In genomic region chr13:114259974-114260373, GRCh38 we compare ENCODE assay signal across 12 cellular contexts. TPM values are rescaled to one million over a fixed set of nuclear protein-coding genes. Genes with fewer than 3 reads are reported as not detected.
DNase-seq lines count a peak whose midpoint lies in the region; ATAC-seq and TF ChIP-seq lines count a peak whose summit lies in the region.
"Had no signal": no experiment of that assay in that cellular context is flagged by ENCODE, and none has a peak within 500 bp of the region (broad histone marks: within the 10 kb centered on the region; RNA-seq: fewer than 3 reads in every experiment).

No MANE protein-coding gene starts in this region.

- no peaks in the 10 kb centered on the region for H3K9me2 ChIP-seq in OCI-LY7 (ENCODE audit: insufficient read depth, low read length)
- no peaks in the 10 kb centered on the region for H3K9me2 ChIP-seq in GM23248 (ENCODE audit: insufficient read depth)

- H3K4me2 ChIP-seq in OCI-LY7 (ENCODE audit: low read length) (peak overlapping the region; percentile 65), GM23248 (ENCODE audit: unreplicated experiment) (no peak overlapping the region)

- no peaks in the 10 kb centered on the region for H3K27me3 Mint-ChIP-seq in natural killer cell treated with Interleukin-12 subunit alpha and Interleukin-12 subunit beta and Interleukin-15 and Interleukin-18, amount 100 ng/mL, for 72 hours
- H3K27me3 Mint-ChIP-seq: activated naive CD8-positive, alpha-beta T cell had no signal

- no peak for DNase-seq in Right ventricle myocardium superior
- no peak for DNase-seq in right atrium auricular region (ENCODE audit: low spot score)
- DNase-seq in NCI-H1092 treated with DMSO at 0.1 percent for 48 hours (lab: John Stamatoyannopoulos, UW), result peak; percentile 93
- peak; percentile 61 for DNase-seq in OCI-LY7 (ENCODE audit: low spot score)
- DNase-seq in GM23248, result no peak
- no peak for DNase-seq in WERI-Rb-1
- DNase-seq in lower leg skin (ENCODE audit: low spot score in 2 of 2), result no peak
- no peak for DNase-seq in natural killer cell treated with Interleukin-12 subunit alpha and Interleukin-12 subunit beta and Interleukin-15 and Interleukin-18, amount 100 ng/mL, for 72 hours (ENCODE audit: low spot score)
- DNase-seq: activated CD4-positive, CD25-positive, alpha-beta regulatory T cell; stimulated activated CD4-positive, alpha-beta T cell treated with anti-CD3 and anti-CD28 coated beads, Interleukin-4, amount 100 ng/mL, for 4 hours had no signal

- CTCF ChIA-PET in OCI-LY7 (lab: Charles Lee; ENCODE audit: unreplicated experiment), result no interaction called here

- H3K4me1 Mint-ChIP-seq in natural killer cell treated with Interleukin-12 subunit alpha and Interleukin-12 subunit beta and Interleukin-15 and Interleukin-18, amount 100 ng/mL, for 72 hours (ENCODE audit: low read depth in 2 of 2), result peaks cover 41 to 48% of the 10 kb centered on the region in 2 donors

- no peaks in the 10 kb centered on the region for H3K27me3 ChIP-seq in right atrium auricular region
- H3K27me3 ChIP-seq in GM23248 (replicated peaks; ENCODE audit: insufficient read depth), result no peaks in the 10 kb centered on the region
- H3K27me3 ChIP-seq in WERI-Rb-1 (ENCODE audit: insufficient read depth, low read depth, severe bottlenecking), result no peaks in the 10 kb centered on the region

- no peak for TF ChIP-seq CTCF in right atrium auricular region (IDR thresholded peaks at IDR 0.05)
- TF ChIP-seq CTCF in OCI-LY7 (conservative IDR thresholded peaks at IDR 0.05; ENCODE audit: low read length), result 0 out of 2 replicates have a peak, but pooled peaks have one; percentile 18
- TF ChIP-seq CTCF in WERI-Rb-1 (IDR thresholded peaks at IDR 0.05; ENCODE audit: low read depth, low read length), result no peak
- TF ChIP-seq CTCF in lower leg skin (IDR thresholded peaks at IDR 0.05), result no peak

- intact Hi-C loops in Right ventricle myocardium superior (cut with DNase I) (no loop called here), OCI-LY7 (cut with micrococcal nuclease; ENCODE audit: unreplicated experiment) (loop anchor here (2.0 kb wide), 1 partner anchor 21 kb away; the partner anchor contains the start of gene UPF3A), lower leg skin (cut with DNase I; ENCODE audit: low total_unique reads) (no loop called here)

- no peak overlapping the region for H3K9ac ChIP-seq in GM23248

- H3K79me2 ChIP-seq in OCI-LY7 (ENCODE audit: insufficient read depth, low read depth, low read length) (0 out of 2 replicates have a peak, but pooled peaks cover 7% of the 10 kb centered on the region), GM23248 (ENCODE audit: insufficient read depth) (0 out of 2 replicates have a peak, but pooled peaks cover 10% of the 10 kb centered on the region)

- H3K36me3 Mint-ChIP-seq in natural killer cell treated with Interleukin-12 subunit alpha and Interleukin-12 subunit beta and Interleukin-15 and Interleukin-18, amount 100 ng/mL, for 72 hours, result peaks cover 50% of the 10 kb centered on the region

- H3K9me3 ChIP-seq in right atrium auricular region (no peaks in the 10 kb centered on the region), OCI-LY7 (ENCODE audit: low read length) (no peaks in the 10 kb centered on the region), GM23248 (ENCODE audit: low read depth) (no peaks in the 10 kb centered on the region), WERI-Rb-1 (ENCODE audit: severe bottlenecking) (no peaks in the 10 kb centered on the region)

- in situ Hi-C loops in GM23248 (cut with MboI), result no loop called here

- H4K20me1 ChIP-seq in OCI-LY7 (ENCODE audit: insufficient read depth, low read length), result no peaks in the 10 kb centered on the region
- no peaks in the 10 kb centered on the region for H4K20me1 ChIP-seq in GM23248 (ENCODE audit: insufficient read depth)

- no peak overlapping the region for H3K4me3 Mint-ChIP-seq in natural killer cell treated with Interleukin-12 subunit alpha and Interleukin-12 subunit beta and Interleukin-15 and Interleukin-18, amount 100 ng/mL, for 72 hours
- H3K4me3 Mint-ChIP-seq: activated naive CD8-positive, alpha-beta T cell had no signal

- POLR2A ChIA-PET in OCI-LY7 (lab: Charles Lee), result interaction anchor here (0.7 to 2.0 kb wide), 2 partner anchors 19 to 24 kb away, joined by 3 to 6 read pairs; no protein-coding TSS in a partner anchor

- no peaks in the 10 kb centered on the region for H3K9me3 Mint-ChIP-seq in natural killer cell treated with Interleukin-12 subunit alpha and Interleukin-12 subunit beta and Interleukin-15 and Interleukin-18, amount 100 ng/mL, for 72 hours

- H2AFZ ChIP-seq in OCI-LY7 (ENCODE audit: low read length) (no peak overlapping the region), GM23248 (no peak overlapping the region)

- no peak for TF ChIP-seq POLR2A in lower leg skin (IDR thresholded peaks at IDR 0.05)

- H3K4me1 ChIP-seq in right atrium auricular region (peaks cover 0 to 17% of the 10 kb centered on the region in 2 donors), OCI-LY7 (ENCODE audit: insufficient read depth, low read length, poor library complexity, severe bottlenecking) (peaks cover 59% of the 10 kb centered on the region), GM23248 (ENCODE audit: insufficient read depth) (peaks cover 13% of the 10 kb centered on the region)

- H3K36me3 ChIP-seq in right atrium auricular region (peaks cover 71% of the 10 kb centered on the region), OCI-LY7 (ENCODE audit: insufficient read depth, low read length) (peaks cover 89% of the 10 kb centered on the region), GM23248 (ENCODE audit: low read depth) (peaks cover 81% of the 10 kb centered on the region), WERI-Rb-1 (peaks cover 87% of the 10 kb centered on the region)

- H3K27ac Mint-ChIP-seq in natural killer cell treated with Interleukin-12 subunit alpha and Interleukin-12 subunit beta and Interleukin-15 and Interleukin-18, amount 100 ng/mL, for 72 hours, result no peak overlapping the region
- H3K27ac Mint-ChIP-seq: activated naive CD8-positive, alpha-beta T cell had no signal

- peak overlapping the region in 1 of 2 donors; percentile 27 for H3K27ac ChIP-seq in right atrium auricular region
- peak overlapping the region; percentile 89 for H3K27ac ChIP-seq in OCI-LY7 (ENCODE audit: low read depth, low read length, poor library complexity, severe bottlenecking)
- H3K27ac ChIP-seq in GM23248, result no peak overlapping the region
- H3K27ac ChIP-seq in WERI-Rb-1, result no peak overlapping the region

- H3K4me3 ChIP-seq in right atrium auricular region (no peak overlapping the region), OCI-LY7 (ENCODE audit: low read depth, low read length, poor library complexity, severe bottlenecking) (peak overlapping the region; percentile 40), GM23248 (no peak overlapping the region), WERI-Rb-1 (ENCODE audit: low read depth, low read length) (no peak overlapping the region), lower leg skin (ENCODE audit: low read depth, poor library complexity, severe bottlenecking) (no peak overlapping the region)

- no TSS peak for BruUV-seq in OCI-LY7 (replicated peaks; lab: Mats Ljungman, UMichigan)

- WGBS in GM23248 (ENCODE audit: low coverage in 1 of 2, low lambda C conversion rate in 2 of 2, missing lambda C conversion rate in 2 of 2), 2 experiments, result 94 to 97% methylated on average over 4 of the region's 4 CpGs
- WGBS in lower leg skin, 2 donors, result 83 to 91% methylated on average over 4 of the region's 4 CpGs

- ATAC-seq in Right ventricle myocardium superior (ENCODE audit: poor library complexity), result peak; percentile 74
- no peak for ATAC-seq in natural killer cell treated with Interleukin-12 subunit alpha and Interleukin-12 subunit beta and Interleukin-15 and Interleukin-18, amount 100 ng/mL, for 72 hours
- ATAC-seq: HCT116 had no signal

- peaks cover 56% of the 10 kb centered on the region for H3F3A ChIP-seq in GM23248 (ENCODE audit: insufficient read depth)

RNA-seq across cellular contexts. Expression of gene UPF3A, which starts 21.4 kb away (rescaled TPM):
- 24.2 TPM for total RNA-seq in Right ventricle myocardium superior
- total RNA-seq in right atrium auricular region, result 10 to 100 TPM; 14.1 to 20.7 TPM
- 26.2 and 27.8 TPM in 2 replicates for total RNA-seq in OCI-LY7 (2014; rRNA removed; shearing (Covaris generic))
- 55.4 and 62.8 TPM in 2 replicates for total RNA-seq in OCI-LY7 (2022)
- 25.3 and 34.0 TPM in 2 replicates for total RNA-seq in GM23248 (2014; rRNA removed; shearing (Covaris generic))
- 50.2 and 50.8 TPM in 2 replicates for polyA plus RNA-seq in GM23248 (2016; fragmentation: Nextera tagmentation; extraction: Ambion mirVana)
- total RNA-seq in lower leg skin, result 10 to 100 TPM; 20.5 to 33.4 (median 24.6) TPM
- 10 to 100 TPM; 30.8 to 44.3 TPM for total RNA-seq in natural killer cell treated with Interleukin-12 subunit alpha and Interleukin-12 subunit beta and Interleukin-15 and Interleukin-18, amount 100 ng/mL, for 72 hours

RNA-seq across cellular contexts. Expression of gene CDC16, which starts 25.3 kb away (rescaled TPM):
- total RNA-seq in Right ventricle myocardium superior, result 34.2 TPM
- 10 to 100 TPM; 21.1 to 31.8 TPM for total RNA-seq in right atrium auricular region
- 21.7 and 23.1 TPM in 2 replicates for total RNA-seq in OCI-LY7 (2014; rRNA removed; shearing (Covaris generic))
- 48.7 and 54.8 TPM in 2 replicates for total RNA-seq in OCI-LY7 (2022)
- 60.2 and 70.7 TPM in 2 replicates for total RNA-seq in GM23248 (2014; rRNA removed; shearing (Covaris generic))
- 80.0 and 80.5 TPM in 2 replicates for polyA plus RNA-seq in GM23248 (2016; fragmentation: Nextera tagmentation; extraction: Ambion mirVana)
- 10 to 100 TPM; 39.5 to 85.6 (median 41.4) TPM for total RNA-seq in lower leg skin
- 10 to 100 TPM; 60.5 to 88.0 TPM for total RNA-seq in natural killer cell treated with Interleukin-12 subunit alpha and Interleukin-12 subunit beta and Interleukin-15 and Interleukin-18, amount 100 ng/mL, for 72 hours

RNA-seq across cellular contexts. Expression of gene CHAMP1, which starts 54.3 kb away (rescaled TPM):
- total RNA-seq in Right ventricle myocardium superior (8.2 TPM), right atrium auricular region (10 to 100 TPM; 13.9 to 19.6 TPM), OCI-LY7 (2022) (37.9 and 42.8 TPM in 2 replicates), lower leg skin (10 to 100 TPM; 18.0 to 21.0 (median 19.7) TPM)
- 12.4 and 13.6 TPM in 2 replicates for total RNA-seq in OCI-LY7 (2014; rRNA removed; shearing (Covaris generic))
- 33.5 and 33.6 TPM in 2 replicates for total RNA-seq in GM23248 (2014; rRNA removed; shearing (Covaris generic))
- 26.9 and 30.7 TPM in 2 replicates for polyA plus RNA-seq in GM23248 (2016; fragmentation: Nextera tagmentation; extraction: Ambion mirVana)
- 10 to 100 TPM; 17.5 to 24.4 TPM for total RNA-seq in natural killer cell treated with Interleukin-12 subunit alpha and Interleukin-12 subunit beta and Interleukin-15 and Interleukin-18, amount 100 ng/mL, for 72 hours

Comparison
In these comparisons a context has a peak if more than half of its experiments do, and no peak if none do; other contexts are left out.
1. DNase-seq: peak in NCI-H1092 treated with DMSO at 0.1 percent for 48 hours (single experiment) and OCI-LY7 (single experiment); none in Right ventricle myocardium superior (single experiment), right atrium auricular region (single experiment), GM23248 (single experiment), WERI-Rb-1 (single experiment), lower leg skin (0 of 2) and natural killer cell treated with Interleukin-12 subunit alpha and Interleukin-12 subunit beta and Interleukin-15 and Interleukin-18, amount 100 ng/mL, for 72 hours (single experiment).